Comparison of ENCODE assay signal across 18 cellular contexts in the genomic region with DNA sequence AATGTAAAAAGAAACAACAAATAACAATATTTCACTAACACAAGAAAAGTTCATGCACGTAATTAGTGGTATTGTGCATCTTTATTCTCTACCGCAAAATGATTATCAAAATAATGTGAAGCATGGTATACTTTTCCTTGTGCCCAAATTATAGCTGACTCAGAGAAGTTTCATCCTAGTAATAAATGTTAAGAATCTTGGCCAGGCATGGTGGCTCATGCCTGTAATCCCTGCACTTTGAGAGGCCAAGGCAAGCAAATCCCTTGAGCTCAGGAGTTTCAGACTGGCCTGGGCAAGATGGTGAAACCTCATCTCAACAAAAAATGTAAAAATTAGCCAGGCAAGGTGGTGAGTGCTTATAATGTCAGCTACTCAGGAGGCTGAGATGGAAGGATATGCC.
DNase-seq lines count a peak whose midpoint lies in the region; FAIRE-seq and TF ChIP-seq lines count a peak whose summit lies in the region.
"Had no signal": no experiment of that assay in that cellular context is flagged by ENCODE, and none has a peak within 500 bp of the region (broad histone marks: within the 10 kb centered on the region; RNA-seq: fewer than 3 reads in every experiment).

No MANE protein-coding gene starts in this region.

- H3K4me3 ChIP-seq in AG04449 (ENCODE audit: low read depth, low read length) (no peak overlapping the region), MG63 (no peak overlapping the region), osteoblast (ENCODE audit: insufficient read depth, low read length) (no peak overlapping the region)
- H3K4me3 ChIP-seq: Peyer's patch had no signal

- H3K9me3 ChIP-seq in MG63 (no peaks in the 10 kb centered on the region), osteoblast (ENCODE audit: low read depth, low read length) (no peaks in the 10 kb centered on the region)
- H3K9me3 ChIP-seq: BE2C, Peyer's patch had no signal

- peak overlapping the region; percentile 17 for H3K4me2 ChIP-seq in osteoblast (ENCODE audit: insufficient read depth, low read length)

- CTCF ChIA-PET in AG04449 (lab: Yijun Ruan, JAX): interaction anchor here (4.0 to 4.3 kb wide), 2 partner anchors 10 to 376 kb away, joined by 16 to 24 read pairs; no protein-coding TSS in a partner anchor

- no peak overlapping the region for H3K27ac ChIP-seq in osteoblast (ENCODE audit: low read depth, low read length)
- H3K27ac ChIP-seq: Peyer's patch had no signal

- DNase-seq in AG04449 (ENCODE audit: low read depth, low spot score) (peak; percentile 7), MG63 (peak; percentile 48), osteoblast (ENCODE audit: insufficient read length, low spot score, missing footprints) (no peak), D721Med (ENCODE audit: insufficient read length, low spot score) (no peak), NCI-H1105 treated with DMSO at 0.1 percent for 48 hours (lab: John Stamatoyannopoulos, UW) (no peak), glutamatergic neuron (no peak)
- DNase-seq: ACHN; BE2C; CD8-positive, alpha-beta memory T cell; Karpas-422; NCI-H1417; NCI-H1930; NCI-H2171 treated with DMSO at 0.1 percent for 48 hours; NCI-H82; Peyer's patch; SHP77 had no signal

- H3K9me3 Mint-ChIP-seq in brain (peaks cover 0 to 3% (median 0%) of the 10 kb centered on the region in 5 experiments), glutamatergic neuron (ENCODE audit: unreplicated experiment) (peaks cover 6% of the 10 kb centered on the region)
- H3K9me3 Mint-ChIP-seq: CD8-positive, alpha-beta memory T cell had no signal

- H2AFZ ChIP-seq in osteoblast (ENCODE audit: low read length): no peak overlapping the region

- H3K27me3 ChIP-seq in MG63 (no peaks in the 10 kb centered on the region), osteoblast (ENCODE audit: insufficient read depth, low read length) (no peaks in the 10 kb centered on the region)
- H3K27me3 ChIP-seq: BE2C, Peyer's patch had no signal

- H3K36me3 Mint-ChIP-seq in brain (peaks cover 63% of the 10 kb centered on the region), glutamatergic neuron (ENCODE audit: unreplicated experiment) (no peaks in the 10 kb centered on the region)

- H3K36me3 ChIP-seq in MG63 (no peaks in the 10 kb centered on the region), osteoblast (ENCODE audit: insufficient read depth, low read length) (peaks cover 12% of the 10 kb centered on the region)

- H3K4me1 Mint-ChIP-seq in brain (peaks cover 24% of the 10 kb centered on the region), glutamatergic neuron (ENCODE audit: low read depth, unreplicated experiment) (no peaks in the 10 kb centered on the region)

- H4K20me1 ChIP-seq in osteoblast (ENCODE audit: insufficient read depth, low read length): peaks cover 34% of the 10 kb centered on the region

- H3K4me1 ChIP-seq in osteoblast (ENCODE audit: insufficient read depth, low read length): peaks cover 9% of the 10 kb centered on the region
- H3K4me1 ChIP-seq: BE2C had no signal

- H3K27me3 Mint-ChIP-seq in brain (no peaks in the 10 kb centered on the region), glutamatergic neuron (ENCODE audit: unreplicated experiment) (peaks cover 2% of the 10 kb centered on the region)
- H3K27me3 Mint-ChIP-seq: CD8-positive, alpha-beta memory T cell had no signal

- TF ChIP-seq CTCF in AG04449 (IDR thresholded peaks at IDR 0.05; ENCODE audit: insufficient read depth, low read length, missing control alignments) (no peak), brain (conservative IDR thresholded peaks at IDR 0.05) (no peak), osteoblast (IDR thresholded peaks at IDR 0.05; ENCODE audit: extremely low read depth, low read depth, low read length) (no peak), D721Med (IDR thresholded peaks at IDR 0.05; ENCODE audit: insufficient read depth, missing control alignments) (no peak), glutamatergic neuron (IDR thresholded peaks at IDR 0.05; ENCODE audit: partially characterized antibody, unreplicated experiment) (no peak)

- H3K79me2 ChIP-seq in osteoblast (ENCODE audit: insufficient read depth, low read length): peaks cover 59% of the 10 kb centered on the region

- H3K27ac Mint-ChIP-seq in brain (peak overlapping the region in 4 of 5 experiments; percentile 0 to 51 (median 34)), glutamatergic neuron (ENCODE audit: unreplicated experiment) (no peak overlapping the region)

- no peak overlapping the region for H3K4me3 Mint-ChIP-seq in brain
- H3K4me3 Mint-ChIP-seq in glutamatergic neuron (ENCODE audit: unreplicated experiment): no peak overlapping the region
- H3K4me3 Mint-ChIP-seq: CD8-positive, alpha-beta memory T cell had no signal

- no peak for FAIRE-seq in D721Med (lab: Jason Lieb, UNC)
- FAIRE-seq: H1 had no signal

- POLR2A ChIA-PET in AG04449 (lab: Yijun Ruan, JAX): no interaction called here

Comparison
In these comparisons a context has a peak if more than half of its experiments do, and no peak if none do; other contexts are left out.
1. DNase-seq: peak in AG04449 (single experiment) and MG63 (single experiment); none in osteoblast (single experiment), D721Med (single experiment), NCI-H1105 treated with DMSO at 0.1 percent for 48 hours (single experiment) and glutamatergic neuron (single experiment).